9 cellular contexts compared by ENCODE assay signal in the genomic region with DNA sequence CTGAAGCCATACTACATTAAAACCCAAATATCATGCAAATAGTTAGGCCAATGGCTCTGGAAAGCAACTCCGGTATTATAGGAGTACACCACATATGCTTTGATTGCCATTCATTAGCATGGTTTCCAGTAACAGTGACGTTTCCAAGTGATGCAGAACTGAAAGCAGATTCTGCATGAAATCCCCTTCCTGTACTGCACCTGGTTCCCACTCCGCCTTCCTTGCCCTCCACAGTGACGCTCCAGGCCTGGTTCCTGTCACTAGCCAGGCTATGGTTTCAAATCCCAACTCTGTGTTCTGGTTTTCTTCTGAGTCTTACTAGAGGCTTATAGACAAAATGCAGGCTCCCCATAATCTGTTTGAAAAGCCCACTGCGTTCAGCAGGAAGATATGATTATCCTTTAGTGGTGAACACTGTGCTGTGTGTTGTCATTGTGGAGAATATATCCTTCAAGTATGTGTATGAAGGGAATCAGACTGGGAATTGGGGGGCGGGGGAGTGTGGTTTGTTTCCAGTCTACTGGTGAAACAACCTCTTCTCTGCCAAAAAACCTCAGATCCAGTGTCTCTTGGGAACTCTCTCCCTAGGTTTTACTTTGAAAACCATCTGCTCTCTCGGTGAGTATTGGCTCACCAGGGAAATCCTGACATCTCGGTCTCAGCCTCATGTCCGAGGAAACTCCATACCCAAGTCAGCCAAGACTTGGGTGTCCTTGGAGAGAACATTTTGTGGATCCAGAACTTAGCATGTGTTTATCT.
DNase-seq lines count a peak whose midpoint lies in the region; ATAC-seq and TF ChIP-seq lines count a peak whose summit lies in the region.
"Had no signal": no experiment of that assay in that cellular context is flagged by ENCODE, and none has a peak within 500 bp of the region (broad histone marks: within the 10 kb centered on the region; RNA-seq: fewer than 3 reads in every experiment).

No MANE protein-coding gene starts in this region.

- no peak overlapping the region for H4K8ac ChIP-seq in mesenchymal stem cell (ENCODE audit: low read length)

- peak; percentile 70 for DNase-seq in ELF-1 (ENCODE audit: low read depth, low spot score)
- peak; percentile 53 for DNase-seq in NCI-H524 treated with DMSO at 0.1 percent for 48 hours (lab: John Stamatoyannopoulos, UW)
- DNase-seq in activated T-cell treated with anti-CD3 and anti-CD28 coated beads, Interleukin-2, amount 50 U/mL, for 24 hours, result no peak
- DNase-seq in mesenchymal stem cell, result no peak
- DNase-seq in 8988T, result no peak
- DNase-seq in erythroblast (lab: John Stamatoyannopoulos, UW), result no peak
- DNase-seq: Calu3 had no signal

- no peaks in the 10 kb centered on the region for H3K9me3 Mint-ChIP-seq in activated T-cell treated with anti-CD3 and anti-CD28 coated beads, Interleukin-2, amount 50 U/mL, for 24 hours

- no peaks in the 10 kb centered on the region for H3K36me3 ChIP-seq in mesenchymal stem cell (ENCODE audit: control insufficient read depth in 1 of 2, insufficient read depth in 2 of 2, low read depth in 1 of 2, low read length in 2 of 2)

- ATAC-seq in GM19397 (IDR thresholded peaks at IDR 0.05; ENCODE audit: unreplicated experiment) (peak; percentile 2), HG03095 (IDR thresholded peaks at IDR 0.05; ENCODE audit: unreplicated experiment) (peak; percentile 61)

- TF ChIP-seq POLR2A in erythroblast (IDR thresholded peaks at IDR 0.05; ENCODE audit: low read length), result no peak

- H4K91ac ChIP-seq in mesenchymal stem cell (ENCODE audit: low read length), result no peak overlapping the region

- H3K14ac ChIP-seq in mesenchymal stem cell (ENCODE audit: low read length in 2 of 2), result no peak overlapping the region

- H3K36me3 Mint-ChIP-seq in activated T-cell treated with anti-CD3 and anti-CD28 coated beads, Interleukin-2, amount 50 U/mL, for 24 hours (ENCODE audit: low read depth), result no peaks in the 10 kb centered on the region

- H3K27ac ChIP-seq in mesenchymal stem cell (ENCODE audit: low read length, poor library complexity, severe bottlenecking), result no peak overlapping the region

- no peaks in the 10 kb centered on the region for H3K4me1 ChIP-seq in mesenchymal stem cell (ENCODE audit: control insufficient read depth, insufficient read depth, low read depth, low read length)

- H3K27me3 Mint-ChIP-seq in activated T-cell treated with anti-CD3 and anti-CD28 coated beads, Interleukin-2, amount 50 U/mL, for 24 hours, result no peaks in the 10 kb centered on the region

- no peak overlapping the region for H2BK5ac ChIP-seq in mesenchymal stem cell (ENCODE audit: low read depth, low read length, poor library complexity, severe bottlenecking)

- H3K27me3 ChIP-seq in mesenchymal stem cell (ENCODE audit: control insufficient read depth in 1 of 2, insufficient read depth in 1 of 2, low read length in 2 of 2), result no peaks in the 10 kb centered on the region

- no peak overlapping the region for H2BK12ac ChIP-seq in mesenchymal stem cell (ENCODE audit: low read length in 2 of 2)

- H3K79me1 ChIP-seq in mesenchymal stem cell (replicated peaks; ENCODE audit: low read length, poor library complexity, severe bottlenecking), result no peaks in the 10 kb centered on the region

- no peak overlapping the region for H3K9ac ChIP-seq in mesenchymal stem cell (ENCODE audit: low read length)

- no peak overlapping the region for H3K4me2 ChIP-seq in mesenchymal stem cell (ENCODE audit: low read length, poor library complexity, severe bottlenecking)

- H3K4me3 ChIP-seq in mesenchymal stem cell (ENCODE audit: insufficient read depth in 1 of 2, low read depth in 1 of 2, low read length in 2 of 2), result no peak overlapping the region

- H3K4me3 Mint-ChIP-seq in activated T-cell treated with anti-CD3 and anti-CD28 coated beads, Interleukin-2, amount 50 U/mL, for 24 hours, result no peak overlapping the region

- H2AK5ac ChIP-seq in mesenchymal stem cell (ENCODE audit: low read length, severe bottlenecking), result no peak overlapping the region

- no peak overlapping the region for H2BK15ac ChIP-seq in mesenchymal stem cell (ENCODE audit: low read depth, poor library complexity, severe bottlenecking)

- 75% methylated on average over 8 of the region's 9 CpGs for WGBS in mesenchymal stem cell

- no peak overlapping the region for H3K4ac ChIP-seq in mesenchymal stem cell (ENCODE audit: low read depth in 1 of 2, low read length in 2 of 2)

- no peak overlapping the region for H2AFZ ChIP-seq in mesenchymal stem cell (ENCODE audit: low read depth, low read length)

- H3K4me1 Mint-ChIP-seq in activated T-cell treated with anti-CD3 and anti-CD28 coated beads, Interleukin-2, amount 50 U/mL, for 24 hours (ENCODE audit: low read depth), result no peaks in the 10 kb centered on the region

- H3K9me3 ChIP-seq in mesenchymal stem cell (ENCODE audit: control insufficient read depth, low read length), result no peaks in the 10 kb centered on the region

- no peak overlapping the region for H3K23ac ChIP-seq in mesenchymal stem cell (ENCODE audit: low read length in 2 of 2)

- no peak overlapping the region for H3K18ac ChIP-seq in mesenchymal stem cell (ENCODE audit: low read depth in 1 of 2, low read length in 2 of 2)

- H3K27ac Mint-ChIP-seq in activated T-cell treated with anti-CD3 and anti-CD28 coated beads, Interleukin-2, amount 50 U/mL, for 24 hours, result no peak overlapping the region

- no peak overlapping the region for H2BK120ac ChIP-seq in mesenchymal stem cell (ENCODE audit: low read depth, low read length)

Comparison
In these comparisons a context has a peak if more than half of its experiments do, and no peak if none do; other contexts are left out.
1. DNase-seq: peak in ELF-1 (single experiment) and NCI-H524 treated with DMSO at 0.1 percent for 48 hours (single experiment); none in activated T-cell treated with anti-CD3 and anti-CD28 coated beads, Interleukin-2, amount 50 U/mL, for 24 hours (single experiment), mesenchymal stem cell (single experiment), 8988T (single experiment) and erythroblast (0 of 2).